Comparison of ENCODE assay signal across 1 cellular context in the genomic region with DNA sequence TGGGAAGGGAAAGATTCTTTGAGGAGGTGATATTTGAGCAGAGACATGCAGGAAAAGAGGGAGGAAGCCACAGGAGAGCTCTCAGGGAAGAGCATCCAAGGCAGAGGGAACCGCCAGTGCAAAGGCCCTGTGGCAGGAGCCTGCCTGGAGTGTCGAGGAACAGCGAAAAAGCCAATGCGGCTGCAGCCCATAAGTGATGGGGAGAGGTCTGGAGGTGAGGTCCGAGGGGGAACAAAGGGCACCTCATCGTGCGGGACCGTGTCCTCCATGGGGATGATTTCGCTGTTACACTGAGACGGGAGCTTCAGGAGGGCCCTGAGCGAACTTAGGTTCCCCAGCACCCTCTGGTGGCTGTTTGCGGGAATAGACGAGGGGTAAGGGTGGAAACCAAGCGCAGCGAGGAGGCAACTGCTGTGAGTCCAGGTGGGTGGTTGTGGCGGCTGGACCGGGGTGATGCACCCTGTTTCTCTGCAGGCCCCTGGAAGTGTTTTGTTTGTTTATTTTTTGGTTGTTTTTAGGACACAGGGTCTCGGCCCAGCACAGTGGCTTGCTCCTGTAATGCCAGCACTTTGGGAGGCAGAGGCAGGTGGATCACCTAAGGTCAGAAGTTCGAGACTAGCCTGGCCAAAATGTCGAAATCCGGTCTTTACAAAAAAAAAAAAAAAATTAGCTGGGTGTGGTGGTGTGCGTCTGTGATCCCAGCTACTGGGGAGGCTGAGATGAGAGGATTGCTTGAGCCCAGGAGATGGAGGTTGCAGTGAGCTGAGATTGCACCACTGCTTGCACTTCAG.
TF ChIP-seq lines count a peak whose summit lies in the region.

No MANE protein-coding gene starts in this region.

TF ChIP-seq in WTC11, 78 proteins besides CTCF, POLR2A, EP300 and RAD21 (continued from another document):
- TF ChIP-seq, protein P1, sequence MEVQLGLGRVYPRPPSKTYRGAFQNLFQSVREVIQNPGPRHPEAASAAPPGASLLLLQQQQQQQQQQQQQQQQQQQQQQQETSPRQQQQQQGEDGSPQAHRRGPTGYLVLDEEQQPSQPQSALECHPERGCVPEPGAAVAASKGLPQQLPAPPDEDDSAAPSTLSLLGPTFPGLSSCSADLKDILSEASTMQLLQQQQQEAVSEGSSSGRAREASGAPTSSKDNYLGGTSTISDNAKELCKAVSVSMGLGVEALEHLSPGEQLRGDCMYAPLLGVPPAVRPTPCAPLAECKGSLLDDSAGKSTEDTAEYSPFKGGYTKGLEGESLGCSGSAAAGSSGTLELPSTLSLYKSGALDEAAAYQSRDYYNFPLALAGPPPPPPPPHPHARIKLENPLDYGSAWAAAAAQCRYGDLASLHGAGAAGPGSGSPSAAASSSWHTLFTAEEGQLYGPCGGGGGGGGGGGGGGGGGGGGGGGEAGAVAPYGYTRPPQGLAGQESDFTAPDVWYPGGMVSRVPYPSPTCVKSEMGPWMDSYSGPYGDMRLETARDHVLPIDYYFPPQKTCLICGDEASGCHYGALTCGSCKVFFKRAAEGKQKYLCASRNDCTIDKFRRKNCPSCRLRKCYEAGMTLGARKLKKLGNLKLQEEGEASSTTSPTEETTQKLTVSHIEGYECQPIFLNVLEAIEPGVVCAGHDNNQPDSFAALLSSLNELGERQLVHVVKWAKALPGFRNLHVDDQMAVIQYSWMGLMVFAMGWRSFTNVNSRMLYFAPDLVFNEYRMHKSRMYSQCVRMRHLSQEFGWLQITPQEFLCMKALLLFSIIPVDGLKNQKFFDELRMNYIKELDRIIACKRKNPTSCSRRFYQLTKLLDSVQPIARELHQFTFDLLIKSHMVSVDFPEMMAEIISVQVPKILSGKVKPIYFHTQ (CRISPR knock-in tag; IDR thresholded peaks at IDR 0.05): no peak
- TF ChIP-seq GABPB1 (CRISPR knock-in tag; IDR thresholded peaks at IDR 0.05): no peak
- no peak for TF ChIP-seq ZNF263 (CRISPR knock-in tag; IDR thresholded peaks at IDR 0.05; ENCODE audit: low read depth)
- peak; percentile 98 for TF ChIP-seq GTF2I (CRISPR knock-in tag; conservative IDR thresholded peaks at IDR 0.05)
- TF ChIP-seq, protein P2, sequence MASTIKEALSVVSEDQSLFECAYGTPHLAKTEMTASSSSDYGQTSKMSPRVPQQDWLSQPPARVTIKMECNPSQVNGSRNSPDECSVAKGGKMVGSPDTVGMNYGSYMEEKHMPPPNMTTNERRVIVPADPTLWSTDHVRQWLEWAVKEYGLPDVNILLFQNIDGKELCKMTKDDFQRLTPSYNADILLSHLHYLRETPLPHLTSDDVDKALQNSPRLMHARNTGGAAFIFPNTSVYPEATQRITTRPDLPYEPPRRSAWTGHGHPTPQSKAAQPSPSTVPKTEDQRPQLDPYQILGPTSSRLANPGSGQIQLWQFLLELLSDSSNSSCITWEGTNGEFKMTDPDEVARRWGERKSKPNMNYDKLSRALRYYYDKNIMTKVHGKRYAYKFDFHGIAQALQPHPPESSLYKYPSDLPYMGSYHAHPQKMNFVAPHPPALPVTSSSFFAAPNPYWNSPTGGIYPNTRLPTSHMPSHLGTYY (CRISPR knock-in tag; IDR thresholded peaks at IDR 0.05): no peak
- no peak for TF ChIP-seq ZNF219 (CRISPR knock-in tag; IDR thresholded peaks at IDR 0.05; ENCODE audit: borderline replicate concordance)
- 0 out of 2 replicates have a peak, but pooled peaks have one; percentile 36 for TF ChIP-seq TEAD1 (CRISPR knock-in tag; IDR thresholded peaks at IDR 0.05)
- no peak for TF ChIP-seq CREM (CRISPR knock-in tag; IDR thresholded peaks at IDR 0.05)
- TF ChIP-seq, protein P3, sequence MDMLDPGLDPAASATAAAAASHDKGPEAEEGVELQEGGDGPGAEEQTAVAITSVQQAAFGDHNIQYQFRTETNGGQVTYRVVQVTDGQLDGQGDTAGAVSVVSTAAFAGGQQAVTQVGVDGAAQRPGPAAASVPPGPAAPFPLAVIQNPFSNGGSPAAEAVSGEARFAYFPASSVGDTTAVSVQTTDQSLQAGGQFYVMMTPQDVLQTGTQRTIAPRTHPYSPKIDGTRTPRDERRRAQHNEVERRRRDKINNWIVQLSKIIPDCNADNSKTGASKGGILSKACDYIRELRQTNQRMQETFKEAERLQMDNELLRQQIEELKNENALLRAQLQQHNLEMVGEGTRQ (CRISPR knock-in tag; IDR thresholded peaks at IDR 0.05): 0 out of 2 replicates have a peak, but pooled peaks have one; percentile 15
- TF ChIP-seq, protein P4, sequence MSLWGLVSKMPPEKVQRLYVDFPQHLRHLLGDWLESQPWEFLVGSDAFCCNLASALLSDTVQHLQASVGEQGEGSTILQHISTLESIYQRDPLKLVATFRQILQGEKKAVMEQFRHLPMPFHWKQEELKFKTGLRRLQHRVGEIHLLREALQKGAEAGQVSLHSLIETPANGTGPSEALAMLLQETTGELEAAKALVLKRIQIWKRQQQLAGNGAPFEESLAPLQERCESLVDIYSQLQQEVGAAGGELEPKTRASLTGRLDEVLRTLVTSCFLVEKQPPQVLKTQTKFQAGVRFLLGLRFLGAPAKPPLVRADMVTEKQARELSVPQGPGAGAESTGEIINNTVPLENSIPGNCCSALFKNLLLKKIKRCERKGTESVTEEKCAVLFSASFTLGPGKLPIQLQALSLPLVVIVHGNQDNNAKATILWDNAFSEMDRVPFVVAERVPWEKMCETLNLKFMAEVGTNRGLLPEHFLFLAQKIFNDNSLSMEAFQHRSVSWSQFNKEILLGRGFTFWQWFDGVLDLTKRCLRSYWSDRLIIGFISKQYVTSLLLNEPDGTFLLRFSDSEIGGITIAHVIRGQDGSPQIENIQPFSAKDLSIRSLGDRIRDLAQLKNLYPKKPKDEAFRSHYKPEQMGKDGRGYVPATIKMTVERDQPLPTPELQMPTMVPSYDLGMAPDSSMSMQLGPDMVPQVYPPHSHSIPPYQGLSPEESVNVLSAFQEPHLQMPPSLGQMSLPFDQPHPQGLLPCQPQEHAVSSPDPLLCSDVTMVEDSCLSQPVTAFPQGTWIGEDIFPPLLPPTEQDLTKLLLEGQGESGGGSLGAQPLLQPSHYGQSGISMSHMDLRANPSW (CRISPR knock-in tag; conservative IDR thresholded peaks at IDR 0.05; ENCODE audit: low read depth): no peak
- no peak for TF ChIP-seq CBFB (CRISPR knock-in tag; IDR thresholded peaks at IDR 0.05; ENCODE audit: low read depth)
- TF ChIP-seq, protein P5, sequence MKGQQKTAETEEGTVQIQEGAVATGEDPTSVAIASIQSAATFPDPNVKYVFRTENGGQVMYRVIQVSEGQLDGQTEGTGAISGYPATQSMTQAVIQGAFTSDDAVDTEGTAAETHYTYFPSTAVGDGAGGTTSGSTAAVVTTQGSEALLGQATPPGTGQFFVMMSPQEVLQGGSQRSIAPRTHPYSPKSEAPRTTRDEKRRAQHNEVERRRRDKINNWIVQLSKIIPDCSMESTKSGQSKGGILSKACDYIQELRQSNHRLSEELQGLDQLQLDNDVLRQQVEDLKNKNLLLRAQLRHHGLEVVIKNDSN (CRISPR knock-in tag; IDR thresholded peaks at IDR 0.05): no peak
- no peak for TF ChIP-seq SMAD3 (CRISPR knock-in tag; IDR thresholded peaks at IDR 0.05; ENCODE audit: borderline replicate concordance)
- no peak for TF ChIP-seq SOX15 (CRISPR knock-in tag; IDR thresholded peaks at IDR 0.05)
- TF ChIP-seq FOXJ3 (CRISPR knock-in tag; IDR thresholded peaks at IDR 0.05; ENCODE audit: borderline replicate concordance): no peak
- TF ChIP-seq, protein P6, sequence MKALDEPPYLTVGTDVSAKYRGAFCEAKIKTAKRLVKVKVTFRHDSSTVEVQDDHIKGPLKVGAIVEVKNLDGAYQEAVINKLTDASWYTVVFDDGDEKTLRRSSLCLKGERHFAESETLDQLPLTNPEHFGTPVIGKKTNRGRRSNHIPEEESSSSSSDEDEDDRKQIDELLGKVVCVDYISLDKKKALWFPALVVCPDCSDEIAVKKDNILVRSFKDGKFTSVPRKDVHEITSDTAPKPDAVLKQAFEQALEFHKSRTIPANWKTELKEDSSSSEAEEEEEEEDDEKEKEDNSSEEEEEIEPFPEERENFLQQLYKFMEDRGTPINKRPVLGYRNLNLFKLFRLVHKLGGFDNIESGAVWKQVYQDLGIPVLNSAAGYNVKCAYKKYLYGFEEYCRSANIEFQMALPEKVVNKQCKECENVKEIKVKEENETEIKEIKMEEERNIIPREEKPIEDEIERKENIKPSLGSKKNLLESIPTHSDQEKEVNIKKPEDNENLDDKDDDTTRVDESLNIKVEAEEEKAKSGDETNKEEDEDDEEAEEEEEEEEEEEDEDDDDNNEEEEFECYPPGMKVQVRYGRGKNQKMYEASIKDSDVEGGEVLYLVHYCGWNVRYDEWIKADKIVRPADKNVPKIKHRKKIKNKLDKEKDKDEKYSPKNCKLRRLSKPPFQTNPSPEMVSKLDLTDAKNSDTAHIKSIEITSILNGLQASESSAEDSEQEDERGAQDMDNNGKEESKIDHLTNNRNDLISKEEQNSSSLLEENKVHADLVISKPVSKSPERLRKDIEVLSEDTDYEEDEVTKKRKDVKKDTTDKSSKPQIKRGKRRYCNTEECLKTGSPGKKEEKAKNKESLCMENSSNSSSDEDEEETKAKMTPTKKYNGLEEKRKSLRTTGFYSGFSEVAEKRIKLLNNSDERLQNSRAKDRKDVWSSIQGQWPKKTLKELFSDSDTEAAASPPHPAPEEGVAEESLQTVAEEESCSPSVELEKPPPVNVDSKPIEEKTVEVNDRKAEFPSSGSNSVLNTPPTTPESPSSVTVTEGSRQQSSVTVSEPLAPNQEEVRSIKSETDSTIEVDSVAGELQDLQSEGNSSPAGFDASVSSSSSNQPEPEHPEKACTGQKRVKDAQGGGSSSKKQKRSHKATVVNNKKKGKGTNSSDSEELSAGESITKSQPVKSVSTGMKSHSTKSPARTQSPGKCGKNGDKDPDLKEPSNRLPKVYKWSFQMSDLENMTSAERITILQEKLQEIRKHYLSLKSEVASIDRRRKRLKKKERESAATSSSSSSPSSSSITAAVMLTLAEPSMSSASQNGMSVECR (CRISPR knock-in tag; IDR thresholded peaks at IDR 0.05; ENCODE audit: borderline replicate concordance): no peak
- TF ChIP-seq, protein P7, sequence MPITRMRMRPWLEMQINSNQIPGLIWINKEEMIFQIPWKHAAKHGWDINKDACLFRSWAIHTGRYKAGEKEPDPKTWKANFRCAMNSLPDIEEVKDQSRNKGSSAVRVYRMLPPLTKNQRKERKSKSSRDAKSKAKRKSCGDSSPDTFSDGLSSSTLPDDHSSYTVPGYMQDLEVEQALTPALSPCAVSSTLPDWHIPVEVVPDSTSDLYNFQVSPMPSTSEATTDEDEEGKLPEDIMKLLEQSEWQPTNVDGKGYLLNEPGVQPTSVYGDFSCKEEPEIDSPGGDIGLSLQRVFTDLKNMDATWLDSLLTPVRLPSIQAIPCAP (CRISPR knock-in tag; IDR thresholded peaks at IDR 0.05): no peak
- peak; percentile 15; the same call in 1 of the 2 replicates for TF ChIP-seq KAT7 (CRISPR knock-in tag; IDR thresholded peaks at IDR 0.05; ENCODE audit: borderline replicate concordance)
- TF ChIP-seq ESRRA (CRISPR knock-in tag; IDR thresholded peaks at IDR 0.05; ENCODE audit: borderline replicate concordance): no peak
- no peak for TF ChIP-seq SMAD4 (CRISPR knock-in tag; IDR thresholded peaks at IDR 0.05)
- TF ChIP-seq, protein P8, sequence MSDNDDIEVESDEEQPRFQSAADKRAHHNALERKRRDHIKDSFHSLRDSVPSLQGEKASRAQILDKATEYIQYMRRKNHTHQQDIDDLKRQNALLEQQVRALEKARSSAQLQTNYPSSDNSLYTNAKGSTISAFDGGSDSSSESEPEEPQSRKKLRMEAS (CRISPR knock-in tag; IDR thresholded peaks at IDR 0.05): peak; percentile 44; the same call in 1 of the 2 replicates
- TF ChIP-seq MYBL2 (CRISPR knock-in tag; IDR thresholded peaks at IDR 0.05): no peak
- TF ChIP-seq, protein P9, sequence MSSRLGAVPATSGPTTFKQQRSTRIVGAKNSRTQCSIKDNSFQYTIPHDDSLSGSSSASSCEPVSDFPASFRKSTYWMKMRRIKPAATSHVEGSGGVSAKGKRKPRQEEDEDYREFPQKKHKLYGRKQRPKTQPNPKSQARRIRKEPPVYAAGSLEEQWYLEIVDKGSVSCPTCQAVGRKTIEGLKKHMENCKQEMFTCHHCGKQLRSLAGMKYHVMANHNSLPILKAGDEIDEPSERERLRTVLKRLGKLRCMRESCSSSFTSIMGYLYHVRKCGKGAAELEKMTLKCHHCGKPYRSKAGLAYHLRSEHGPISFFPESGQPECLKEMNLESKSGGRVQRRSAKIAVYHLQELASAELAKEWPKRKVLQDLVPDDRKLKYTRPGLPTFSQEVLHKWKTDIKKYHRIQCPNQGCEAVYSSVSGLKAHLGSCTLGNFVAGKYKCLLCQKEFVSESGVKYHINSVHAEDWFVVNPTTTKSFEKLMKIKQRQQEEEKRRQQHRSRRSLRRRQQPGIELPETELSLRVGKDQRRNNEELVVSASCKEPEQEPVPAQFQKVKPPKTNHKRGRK (CRISPR knock-in tag; IDR thresholded peaks at IDR 0.05; ENCODE audit: borderline replicate concordance): no peak
- TF ChIP-seq ATF1 (CRISPR knock-in tag; IDR thresholded peaks at IDR 0.05): no peak
- TF ChIP-seq ZNF423 (CRISPR knock-in tag; IDR thresholded peaks at IDR 0.05): no peak
- TF ChIP-seq, protein P10, sequence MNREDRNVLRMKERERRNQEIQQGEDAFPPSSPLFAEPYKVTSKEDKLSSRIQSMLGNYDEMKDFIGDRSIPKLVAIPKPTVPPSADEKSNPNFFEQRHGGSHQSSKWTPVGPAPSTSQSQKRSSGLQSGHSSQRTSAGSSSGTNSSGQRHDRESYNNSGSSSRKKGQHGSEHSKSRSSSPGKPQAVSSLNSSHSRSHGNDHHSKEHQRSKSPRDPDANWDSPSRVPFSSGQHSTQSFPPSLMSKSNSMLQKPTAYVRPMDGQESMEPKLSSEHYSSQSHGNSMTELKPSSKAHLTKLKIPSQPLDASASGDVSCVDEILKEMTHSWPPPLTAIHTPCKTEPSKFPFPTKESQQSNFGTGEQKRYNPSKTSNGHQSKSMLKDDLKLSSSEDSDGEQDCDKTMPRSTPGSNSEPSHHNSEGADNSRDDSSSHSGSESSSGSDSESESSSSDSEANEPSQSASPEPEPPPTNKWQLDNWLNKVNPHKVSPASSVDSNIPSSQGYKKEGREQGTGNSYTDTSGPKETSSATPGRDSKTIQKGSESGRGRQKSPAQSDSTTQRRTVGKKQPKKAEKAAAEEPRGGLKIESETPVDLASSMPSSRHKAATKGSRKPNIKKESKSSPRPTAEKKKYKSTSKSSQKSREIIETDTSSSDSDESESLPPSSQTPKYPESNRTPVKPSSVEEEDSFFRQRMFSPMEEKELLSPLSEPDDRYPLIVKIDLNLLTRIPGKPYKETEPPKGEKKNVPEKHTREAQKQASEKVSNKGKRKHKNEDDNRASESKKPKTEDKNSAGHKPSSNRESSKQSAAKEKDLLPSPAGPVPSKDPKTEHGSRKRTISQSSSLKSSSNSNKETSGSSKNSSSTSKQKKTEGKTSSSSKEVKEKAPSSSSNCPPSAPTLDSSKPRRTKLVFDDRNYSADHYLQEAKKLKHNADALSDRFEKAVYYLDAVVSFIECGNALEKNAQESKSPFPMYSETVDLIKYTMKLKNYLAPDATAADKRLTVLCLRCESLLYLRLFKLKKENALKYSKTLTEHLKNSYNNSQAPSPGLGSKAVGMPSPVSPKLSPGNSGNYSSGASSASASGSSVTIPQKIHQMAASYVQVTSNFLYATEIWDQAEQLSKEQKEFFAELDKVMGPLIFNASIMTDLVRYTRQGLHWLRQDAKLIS (CRISPR knock-in tag; IDR thresholded peaks at IDR 0.05; ENCODE audit: borderline replicate concordance): no peak
